In the genomic region with DNA sequence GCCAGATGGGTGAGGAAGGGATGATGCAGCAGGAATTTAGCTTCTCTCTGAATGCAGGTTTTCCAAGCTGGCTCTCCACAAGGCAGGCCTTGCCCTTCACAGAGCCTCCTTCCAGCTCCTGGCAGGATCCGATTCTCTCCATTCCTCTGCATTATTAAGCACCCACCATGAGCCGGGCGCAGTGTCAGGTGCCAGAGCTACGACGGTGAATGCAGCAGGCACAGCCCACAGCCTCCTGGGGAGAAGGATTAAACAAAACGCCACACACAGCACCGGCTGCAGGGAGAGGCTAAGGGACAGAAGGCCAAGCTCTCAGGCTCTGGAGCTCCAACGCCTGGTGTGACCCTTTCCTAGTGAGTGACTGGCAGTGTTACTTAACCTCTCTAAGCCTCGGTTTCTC, we compare ENCODE assay signal across 20 cellular contexts. TPM values are rescaled to one million over a fixed set of nuclear protein-coding genes. Genes with fewer than 3 reads are reported as not detected.
DNase-seq lines count a peak whose midpoint lies in the region.
"Had no signal": no experiment of that assay in that cellular context is flagged by ENCODE, and none has a peak within 500 bp of the region (broad histone marks: within the 10 kb centered on the region; RNA-seq: fewer than 3 reads in every experiment).

No MANE protein-coding gene starts in this region.

- no peaks in the 10 kb centered on the region for H3K9me3 Mint-ChIP-seq in activated CD4-positive, alpha-beta T cell treated with anti-CD3 and anti-CD28 coated beads, Interleukin-2, amount 10 ng/mL, durations not matched to agents 7 days and 5 days
- H3K9me3 Mint-ChIP-seq: CD4-positive, alpha-beta memory T cell had no signal

- H3K27ac ChIP-seq in cingulate gyrus (ENCODE audit: low read depth, low read length): peak overlapping the region; percentile 54
- H3K27ac ChIP-seq: SJSA1 had no signal

- H3K27me3 Mint-ChIP-seq in activated CD4-positive, alpha-beta T cell treated with anti-CD3 and anti-CD28 coated beads, Interleukin-2, amount 10 ng/mL, durations not matched to agents 7 days and 5 days: peaks cover 29% of the 10 kb centered on the region

- POLR2A ChIA-PET in activated CD4-positive, alpha-beta T cell treated with anti-CD3 and anti-CD28 coated beads, Interleukin-2, amount 10 ng/mL, durations not matched to agents 7 days and 5 days (lab: Charles Lee): no interaction called here

- H3K27ac Mint-ChIP-seq in activated CD4-positive, alpha-beta T cell treated with anti-CD3 and anti-CD28 coated beads, Interleukin-2, amount 10 ng/mL, durations not matched to agents 7 days and 5 days: no peak overlapping the region

- intact Hi-C loops in posterior vena cava (cut with DNase I): no loop called here

- H3K4me3 Mint-ChIP-seq in activated CD4-positive, alpha-beta T cell treated with anti-CD3 and anti-CD28 coated beads, Interleukin-2, amount 10 ng/mL, durations not matched to agents 7 days and 5 days: no peak overlapping the region
- H3K4me3 Mint-ChIP-seq: CD4-positive, alpha-beta memory T cell had no signal

- no peaks in the 10 kb centered on the region for H3K36me3 Mint-ChIP-seq in activated CD4-positive, alpha-beta T cell treated with anti-CD3 and anti-CD28 coated beads, Interleukin-2, amount 10 ng/mL, durations not matched to agents 7 days and 5 days (ENCODE audit: low read depth)
- H3K36me3 Mint-ChIP-seq: CD4-positive, alpha-beta memory T cell had no signal

- peaks cover 19% of the 10 kb centered on the region for H3K4me1 Mint-ChIP-seq in activated CD4-positive, alpha-beta T cell treated with anti-CD3 and anti-CD28 coated beads, Interleukin-2, amount 10 ng/mL, durations not matched to agents 7 days and 5 days

- CTCF ChIA-PET in activated CD4-positive, alpha-beta T cell treated with anti-CD3 and anti-CD28 coated beads, Interleukin-2, amount 10 ng/mL, durations not matched to agents 7 days and 5 days (lab: Charles Lee): interaction anchor here (1.0 to 1.9 kb wide), 6 partner anchors 10 to 25 kb away, joined by 3 to 7 read pairs (median 4); no protein-coding TSS in a partner anchor

- DNase-seq in NCI-H345 (lab: John Stamatoyannopoulos, UW) (peak; percentile 11), NCI-H345 treated with DMSO at 0.1 percent for 48 hours (lab: John Stamatoyannopoulos, UW; ENCODE audit: unreplicated experiment) (no peak), NCI-H69 (lab: John Stamatoyannopoulos, UW) (peak; percentile 68), posterior vena cava (ENCODE audit: low spot score) (peak; percentile 60), T-helper 2 cell (no peak)
- DNase-seq in activated CD4-positive, CD25-positive, alpha-beta regulatory T cell (lab: John Stamatoyannopoulos, UW): no peak
- no peak for DNase-seq in activated CD4-positive, alpha-beta T cell treated with anti-CD3 and anti-CD28 coated beads, Interleukin-2, amount 10 ng/mL, durations not matched to agents 7 days and 5 days
- DNase-seq: 8988T; CD4-positive, alpha-beta memory T cell; GF-D8; KG1; NCI-H1092; NCI-H1694 treated with DMSO at 0.1 percent for 48 hours; NCI-H2107; NCI-H526; PC-3 had no signal

RNA-seq across cellular contexts. Expression of gene MT2A, which starts 7.1 kb away (rescaled TPM):
- total RNA-seq in posterior vena cava: 1,000 to 10,000 TPM in 1 of 2 donors, 100 to 1,000 TPM in 1; 643 to 1,788 TPM
- total RNA-seq in activated CD4-positive, alpha-beta T cell treated with anti-CD3 and anti-CD28 coated beads, Interleukin-2, amount 10 ng/mL, durations not matched to agents 7 days and 5 days: 100 to 1,000 TPM; 146 to 268 TPM

RNA-seq across cellular contexts. Expression of gene MT3, which starts 12.0 kb away (rescaled TPM):
- total RNA-seq in posterior vena cava: not detected
- 1 to 10 TPM; 3.0 to 3.8 TPM for total RNA-seq in activated CD4-positive, alpha-beta T cell treated with anti-CD3 and anti-CD28 coated beads, Interleukin-2, amount 10 ng/mL, durations not matched to agents 7 days and 5 days
- total RNA-seq: CD4-positive, alpha-beta memory T cell; H1; M059J; PC-3; SJSA1 had no signal

RNA-seq across cellular contexts. Expression of gene MT1E, which starts 24.3 kb away (rescaled TPM):
- total RNA-seq in posterior vena cava: 100 to 1,000 TPM; 240 to 379 TPM
- 100 to 1,000 TPM; 100 to 154 TPM for total RNA-seq in activated CD4-positive, alpha-beta T cell treated with anti-CD3 and anti-CD28 coated beads, Interleukin-2, amount 10 ng/mL, durations not matched to agents 7 days and 5 days
- total RNA-seq: CD4-positive, alpha-beta memory T cell; PC-3 had no signal

RNA-seq across cellular contexts. Expression of gene MT1M, which starts 31.1 kb away (rescaled TPM):
- 100 to 1,000 TPM in 1 of 2 donors, 10 to 100 TPM in 1; 82.2 to 146 TPM for total RNA-seq in posterior vena cava
- total RNA-seq in activated CD4-positive, alpha-beta T cell treated with anti-CD3 and anti-CD28 coated beads, Interleukin-2, amount 10 ng/mL, durations not matched to agents 7 days and 5 days: not detected
- total RNA-seq: CD4-positive, alpha-beta memory T cell; H1 had no signal

RNA-seq across cellular contexts. Expression of gene MT4, which starts 36.5 kb away (rescaled TPM):
- not detected for total RNA-seq in posterior vena cava
- not detected for total RNA-seq in activated CD4-positive, alpha-beta T cell treated with anti-CD3 and anti-CD28 coated beads, Interleukin-2, amount 10 ng/mL, durations not matched to agents 7 days and 5 days
- total RNA-seq: CD4-positive, alpha-beta memory T cell; H1; M059J; PC-3; SJSA1 had no signal

Comparison
In these comparisons a context has a peak if more than half of its experiments do, and no peak if none do; other contexts are left out.
1. DNase-seq: peak in NCI-H345 (single experiment), NCI-H69 (single experiment) and posterior vena cava (single experiment); none in NCI-H345 treated with DMSO at 0.1 percent for 48 hours (single experiment), T-helper 2 cell (0 of 5), activated CD4-positive, CD25-positive, alpha-beta regulatory T cell (0 of 4) and activated CD4-positive, alpha-beta T cell treated with anti-CD3 and anti-CD28 coated beads, Interleukin-2, amount 10 ng/mL, durations not matched to agents 7 days and 5 days (single experiment).